1 cellular context compared by ENCODE assay signal in genomic region chr21:37281579-37281978, GRCh38.
TF ChIP-seq lines count a peak whose summit lies in the region.

No MANE protein-coding gene starts in this region.

TF ChIP-seq in K562, 482 proteins besides CTCF, POLR2A, EP300 and RAD21 (continued from another document):
- TF ChIP-seq STAT6 (CRISPR knock-in tag; IDR thresholded peaks at IDR 0.05) (no peak), MCM5 (IDR thresholded peaks at IDR 0.05; ENCODE audit: low read depth) (no peak), ZBTB26 (CRISPR knock-in tag; IDR thresholded peaks at IDR 0.05) (no peak), NFATC3 (IDR thresholded peaks at IDR 0.05) (no peak), KAT2B (IDR thresholded peaks at IDR 0.05; ENCODE audit: low read depth, low read length) (no peak), ZNF384 (IDR thresholded peaks at IDR 0.05; ENCODE audit: low read depth, low read length) (no peak), FOXJ3 (CRISPR knock-in tag; IDR thresholded peaks at IDR 0.05) (no peak)
- TF ChIP-seq, protein P1, sequence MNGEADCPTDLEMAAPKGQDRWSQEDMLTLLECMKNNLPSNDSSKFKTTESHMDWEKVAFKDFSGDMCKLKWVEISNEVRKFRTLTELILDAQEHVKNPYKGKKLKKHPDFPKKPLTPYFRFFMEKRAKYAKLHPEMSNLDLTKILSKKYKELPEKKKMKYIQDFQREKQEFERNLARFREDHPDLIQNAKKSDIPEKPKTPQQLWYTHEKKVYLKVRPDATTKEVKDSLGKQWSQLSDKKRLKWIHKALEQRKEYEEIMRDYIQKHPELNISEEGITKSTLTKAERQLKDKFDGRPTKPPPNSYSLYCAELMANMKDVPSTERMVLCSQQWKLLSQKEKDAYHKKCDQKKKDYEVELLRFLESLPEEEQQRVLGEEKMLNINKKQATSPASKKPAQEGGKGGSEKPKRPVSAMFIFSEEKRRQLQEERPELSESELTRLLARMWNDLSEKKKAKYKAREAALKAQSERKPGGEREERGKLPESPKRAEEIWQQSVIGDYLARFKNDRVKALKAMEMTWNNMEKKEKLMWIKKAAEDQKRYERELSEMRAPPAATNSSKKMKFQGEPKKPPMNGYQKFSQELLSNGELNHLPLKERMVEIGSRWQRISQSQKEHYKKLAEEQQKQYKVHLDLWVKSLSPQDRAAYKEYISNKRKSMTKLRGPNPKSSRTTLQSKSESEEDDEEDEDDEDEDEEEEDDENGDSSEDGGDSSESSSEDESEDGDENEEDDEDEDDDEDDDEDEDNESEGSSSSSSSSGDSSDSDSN (IDR thresholded peaks at IDR 0.05; ENCODE audit: borderline replicate concordance in 1 of 2, low read depth in 2 of 2, low read length in 2 of 2) = no peak
- TF ChIP-seq, protein P2, sequence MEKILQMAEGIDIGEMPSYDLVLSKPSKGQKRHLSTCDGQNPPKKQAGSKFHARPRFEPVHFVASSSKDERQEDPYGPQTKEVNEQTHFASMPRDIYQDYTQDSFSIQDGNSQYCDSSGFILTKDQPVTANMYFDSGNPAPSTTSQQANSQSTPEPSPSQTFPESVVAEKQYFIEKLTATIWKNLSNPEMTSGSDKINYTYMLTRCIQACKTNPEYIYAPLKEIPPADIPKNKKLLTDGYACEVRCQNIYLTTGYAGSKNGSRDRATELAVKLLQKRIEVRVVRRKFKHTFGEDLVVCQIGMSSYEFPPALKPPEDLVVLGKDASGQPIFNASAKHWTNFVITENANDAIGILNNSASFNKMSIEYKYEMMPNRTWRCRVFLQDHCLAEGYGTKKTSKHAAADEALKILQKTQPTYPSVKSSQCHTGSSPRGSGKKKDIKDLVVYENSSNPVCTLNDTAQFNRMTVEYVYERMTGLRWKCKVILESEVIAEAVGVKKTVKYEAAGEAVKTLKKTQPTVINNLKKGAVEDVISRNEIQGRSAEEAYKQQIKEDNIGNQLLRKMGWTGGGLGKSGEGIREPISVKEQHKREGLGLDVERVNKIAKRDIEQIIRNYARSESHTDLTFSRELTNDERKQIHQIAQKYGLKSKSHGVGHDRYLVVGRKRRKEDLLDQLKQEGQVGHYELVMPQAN (IDR thresholded peaks at IDR 0.05; ENCODE audit: borderline replicate concordance) = no peak
- TF ChIP-seq, protein P3, sequence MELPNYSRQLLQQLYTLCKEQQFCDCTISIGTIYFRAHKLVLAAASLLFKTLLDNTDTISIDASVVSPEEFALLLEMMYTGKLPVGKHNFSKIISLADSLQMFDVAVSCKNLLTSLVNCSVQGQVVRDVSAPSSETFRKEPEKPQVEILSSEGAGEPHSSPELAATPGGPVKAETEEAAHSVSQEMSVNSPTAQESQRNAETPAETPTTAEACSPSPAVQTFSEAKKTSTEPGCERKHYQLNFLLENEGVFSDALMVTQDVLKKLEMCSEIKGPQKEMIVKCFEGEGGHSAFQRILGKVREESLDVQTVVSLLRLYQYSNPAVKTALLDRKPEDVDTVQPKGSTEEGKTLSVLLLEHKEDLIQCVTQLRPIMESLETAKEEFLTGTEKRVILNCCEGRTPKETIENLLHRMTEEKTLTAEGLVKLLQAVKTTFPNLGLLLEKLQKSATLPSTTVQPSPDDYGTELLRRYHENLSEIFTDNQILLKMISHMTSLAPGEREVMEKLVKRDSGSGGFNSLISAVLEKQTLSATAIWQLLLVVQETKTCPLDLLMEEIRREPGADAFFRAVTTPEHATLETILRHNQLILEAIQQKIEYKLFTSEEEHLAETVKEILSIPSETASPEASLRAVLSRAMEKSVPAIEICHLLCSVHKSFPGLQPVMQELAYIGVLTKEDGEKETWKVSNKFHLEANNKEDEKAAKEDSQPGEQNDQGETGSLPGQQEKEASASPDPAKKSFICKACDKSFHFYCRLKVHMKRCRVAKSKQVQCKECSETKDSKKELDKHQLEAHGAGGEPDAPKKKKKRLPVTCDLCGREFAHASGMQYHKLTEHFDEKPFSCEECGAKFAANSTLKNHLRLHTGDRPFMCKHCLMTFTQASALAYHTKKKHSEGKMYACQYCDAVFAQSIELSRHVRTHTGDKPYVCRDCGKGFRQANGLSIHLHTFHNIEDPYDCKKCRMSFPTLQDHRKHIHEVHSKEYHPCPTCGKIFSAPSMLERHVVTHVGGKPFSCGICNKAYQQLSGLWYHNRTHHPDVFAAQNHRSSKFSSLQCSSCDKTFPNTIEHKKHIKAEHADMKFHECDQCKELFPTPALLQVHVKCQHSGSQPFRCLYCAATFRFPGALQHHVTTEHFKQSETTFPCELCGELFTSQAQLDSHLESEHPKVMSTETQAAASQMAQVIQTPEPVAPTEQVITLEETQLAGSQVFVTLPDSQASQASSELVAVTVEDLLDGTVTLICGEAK (IDR thresholded peaks at IDR 0.05) = no peak
- TF ChIP-seq, protein P3 (CRISPR knock-in tag; IDR thresholded peaks at IDR 0.05) = no peak
TF ChIP-seq in K562: peak in this region for 0.
